ENCODE assay signal across 21 cellular contexts in genomic region chr7:138932870-138933269, GRCh38. TPM values are rescaled to one million over a fixed set of nuclear protein-coding genes. Genes with fewer than 3 reads are reported as not detected.
DNase-seq lines count a peak whose midpoint lies in the region; ATAC-seq, FAIRE-seq and TF ChIP-seq lines count a peak whose summit lies in the region.
"Had no signal": no experiment of that assay in that cellular context is flagged by ENCODE, and none has a peak within 500 bp of the region (broad histone marks: within the 10 kb centered on the region; RNA-seq: fewer than 3 reads in every experiment).

No MANE protein-coding gene starts in this region.

- TF ChIP-seq CTCF in H9 (conservative IDR thresholded peaks at IDR 0.05) (no peak), K562 (IDR thresholded peaks at IDR 0.05 in 2 of 3, conservative IDR thresholded peaks at IDR 0.05 in 1 of 3; ENCODE audit: insufficient read depth in 2 of 3, low read depth in 1 of 3, low read length in 3 of 3) (no peak), kidney (IDR thresholded peaks at IDR 0.05; ENCODE audit: borderline replicate concordance, extremely low read depth, insufficient read depth) (no peak), type B pancreatic cell (conservative IDR thresholded peaks at IDR 0.05) (no peak)

- FAIRE-seq in K562 (lab: Jason Lieb, UNC): peak; percentile 52
- FAIRE-seq in kidney (lab: Jason Lieb, UNC): no peak
- FAIRE-seq: GM12878, GM19239, H54, HepG2 had no signal

- no peak overlapping the region for H2BK15ac ChIP-seq in H9 (ENCODE audit: low read depth, low read length)

- no peak overlapping the region for H3T11ph ChIP-seq in H9 (ENCODE audit: low read length)

- H4K20me1 ChIP-seq in H9 (ENCODE audit: control insufficient read depth, insufficient read depth, insufficient read length): no peaks in the 10 kb centered on the region
- H4K20me1 ChIP-seq in K562 (replicated peaks; ENCODE audit: control insufficient read depth, insufficient read depth, low read length): no peaks in the 10 kb centered on the region
- H4K20me1 ChIP-seq: BLaER1 had no signal

- POLR2A ChIA-PET in K562 (lab: Yijun Ruan, JAX): interaction anchor here (0.6 kb wide), 1 partner anchor 573 kb away, joined by 3 read pairs; no protein-coding TSS in a partner anchor

- H3K79me2 ChIP-seq in H9 (ENCODE audit: insufficient read depth, low read length) (no peaks in the 10 kb centered on the region), K562 (ENCODE audit: control insufficient read depth, insufficient read depth, low read length) (no peaks in the 10 kb centered on the region)

- H3K79me1 ChIP-seq in H9 (ENCODE audit: insufficient read depth, low read depth, low read length, poor library complexity, severe bottlenecking): no peaks in the 10 kb centered on the region

- no CpG with 5 or more reads among the region's 12 CpGs for WGBS in H9 (ENCODE audit: extremely low coverage, insufficient read length, low lambda C conversion rate)
- WGBS in K562 (ENCODE audit: insufficient coverage, low coverage, missing lambda C conversion rate): under 1% methylated on average over 12 of the region's 12 CpGs

- no peak overlapping the region for H2BK120ac ChIP-seq in H9 (ENCODE audit: low read depth, low read length, poor library complexity, severe bottlenecking)

- no peak for TF ChIP-seq EP300 in K562 (IDR thresholded peaks at IDR 0.05; ENCODE audit: low read length)

- H3K4me2 ChIP-seq in H9 (ENCODE audit: insufficient read depth, insufficient read length, low read length) (no peak overlapping the region), K562 (ENCODE audit: insufficient read depth, low read length) (no peak overlapping the region)
- H3K4me2 ChIP-seq: BLaER1, GM23338 had no signal

- H2BK12ac ChIP-seq in H9 (ENCODE audit: insufficient read length, low read depth, low read length): no peak overlapping the region

- H3K36me3 Mint-ChIP-seq in H9 (ENCODE audit: insufficient read depth in 1 of 3, low read depth in 3 of 3): peaks cover 0 to 5% (median 5%) of the 10 kb centered on the region in 3 experiments; a peak in 5 of 7 replicates
- H3K36me3 Mint-ChIP-seq in type B pancreatic cell: peaks cover 14% of the 10 kb centered on the region
- H3K36me3 Mint-ChIP-seq: CD14-positive monocyte; CD4-positive, alpha-beta memory T cell had no signal

- H3K27me3 Mint-ChIP-seq in H9 (ENCODE audit: low read depth) (no peaks in the 10 kb centered on the region), type B pancreatic cell (no peaks in the 10 kb centered on the region)
- H3K27me3 Mint-ChIP-seq: IgD-negative memory B cell had no signal

- CTCF ChIA-PET in K562 (lab: Yijun Ruan, JAX; ENCODE audit: low intra/inter-chr PET ratio): no interaction called here

- no peak overlapping the region for H3K14ac ChIP-seq in H9 (ENCODE audit: insufficient read depth, low read length)

- no peak overlapping the region for H3K27ac ChIP-seq in H9 (ENCODE audit: insufficient read length, low read depth, low read length)
- no peak overlapping the region for H3K27ac ChIP-seq in K562 (ENCODE audit: extremely low read depth, low read depth, low read length)
- no peak overlapping the region for H3K27ac ChIP-seq in kidney (ENCODE audit: low read depth in 2 of 2, low read length in 2 of 2)
- H3K27ac ChIP-seq: BLaER1 had no signal

- H3K36me3 ChIP-seq in K562 (ENCODE audit: control insufficient read depth, insufficient read depth, low read length) (no peaks in the 10 kb centered on the region), kidney (ENCODE audit: control insufficient read depth in 1 of 2, insufficient read depth in 2 of 2, low read length in 2 of 2) (no peaks in the 10 kb centered on the region), HAP-1 (replicated peaks) (no peaks in the 10 kb centered on the region; the same call in 1 of the 2 replicates)

- H4K8ac ChIP-seq in H9 (replicated peaks; ENCODE audit: insufficient read length, low read depth, low read length): no peak overlapping the region

- H3K4ac ChIP-seq in H9 (ENCODE audit: low read depth, low read length): no peak overlapping the region

- H3K27ac Mint-ChIP-seq in H9 (peak overlapping the region in 2 of 3 experiments; percentile 11 to 58; a peak in 3 of 7 replicates), type B pancreatic cell (no peak overlapping the region)
- H3K27ac Mint-ChIP-seq: CD14-positive monocyte; CD4-positive, alpha-beta memory T cell; GM23338; IgD-negative memory B cell had no signal

- H3K23me2 ChIP-seq in H9 (ENCODE audit: insufficient read length, low read depth, low read length, poor library complexity, severe bottlenecking): no peaks in the 10 kb centered on the region

- intact Hi-C loops in K562 (cut with micrococcal nuclease): no loop called here
- intact Hi-C loops in kidney (cut with DNase I): no loop called here

- no peaks in the 10 kb centered on the region for H3K9me1 ChIP-seq in K562 (ENCODE audit: control insufficient read depth, insufficient read depth, low read length)

- no peak overlapping the region for H3K4me3 ChIP-seq in K562
- H3K4me3 ChIP-seq in kidney (ENCODE audit: low read length in 2 of 2): no peak overlapping the region
- H3K4me3 ChIP-seq in HAP-1: no peak overlapping the region
- H3K4me3 ChIP-seq: BLaER1, GM12878, GM23338 had no signal

- no peak overlapping the region for H3K9ac ChIP-seq in H9 (ENCODE audit: extremely low read depth, insufficient read length, low read length)
- H3K9ac ChIP-seq in K562 (ENCODE audit: insufficient read depth in 1 of 2, low read depth in 2 of 2, low read length in 2 of 2): no peak overlapping the region
- H3K9ac ChIP-seq in kidney (ENCODE audit: low read length in 2 of 2): no peak overlapping the region
- H3K9ac ChIP-seq: BLaER1 had no signal

- no peak for TF ChIP-seq POLR2A in K562 (conservative IDR thresholded peaks at IDR 0.05)

- H3K4me3 Mint-ChIP-seq in H9 (no peak overlapping the region), type B pancreatic cell (no peak overlapping the region)
- H3K4me3 Mint-ChIP-seq: CD14-positive monocyte; CD4-positive, alpha-beta memory T cell; GM23338; IgD-negative memory B cell had no signal

- no peak overlapping the region for H3K56ac ChIP-seq in H9 (ENCODE audit: insufficient read length, low read depth, low read length)

- no peak overlapping the region for H4K5ac ChIP-seq in H9 (ENCODE audit: insufficient read length, low read depth, low read length)

- H2AFZ ChIP-seq in H9 (ENCODE audit: low read length): no peak overlapping the region
- H2AFZ ChIP-seq in K562 (ENCODE audit: low read depth, low read length): no peak overlapping the region
- H2AFZ ChIP-seq: GM23338 had no signal

- DNase-seq in H9: no peak
- no peak for DNase-seq in K562 (ENCODE audit: extremely low read depth in 1 of 4, low spot score in 3 of 4)
- DNase-seq in kidney: peak; percentile 51
- peak; percentile 50 for DNase-seq in type B pancreatic cell (ENCODE audit: extremely low spot score, unreplicated experiment)
- DNase-seq in HAP-1 (ENCODE audit: low spot score in 2 of 2): no peak
- no peak for DNase-seq in activated CD4-positive, alpha-beta T cell treated with anti-CD3 and anti-CD28 coated beads for 1 hour
- DNase-seq: 8988T; CD4-positive, alpha-beta memory T cell; DMS 273 treated with DMSO at 0.1 percent for 48 hours; DMS53; DND-41; EL had no signal

- no peak for TF ChIP-seq RAD21 in K562 (CRISPR knock-in tag; conservative IDR thresholded peaks at IDR 0.05 in 1 of 2, IDR thresholded peaks at IDR 0.05 in 1 of 2)

- H3K9me3 Mint-ChIP-seq in H9: no peaks in the 10 kb centered on the region
- no peaks in the 10 kb centered on the region for H3K9me3 Mint-ChIP-seq in type B pancreatic cell
- H3K9me3 Mint-ChIP-seq: CD4-positive, alpha-beta memory T cell; GM23338; IgD-negative memory B cell had no signal

- H2BK20ac ChIP-seq in H9 (ENCODE audit: low read depth, low read length, poor library complexity, severe bottlenecking): no peak overlapping the region

- in situ Hi-C loops in K562 (cut with MboI) (no loop called here), HAP-1 (cut with MboI; ENCODE audit: low sequenced_read_pairs) (no loop called here)

- H3K4me1 Mint-ChIP-seq in H9 (peaks cover 18 to 21% of the 10 kb centered on the region in 2 experiments), type B pancreatic cell (ENCODE audit: unreplicated experiment) (peaks cover 36% of the 10 kb centered on the region)
- H3K4me1 Mint-ChIP-seq: CD14-positive monocyte; CD4-positive, alpha-beta memory T cell; IgD-negative memory B cell had no signal

- H3K27me3 ChIP-seq in H9 (ENCODE audit: insufficient read depth, low read length) (no peaks in the 10 kb centered on the region), K562 (ENCODE audit: control insufficient read depth in 2 of 2, insufficient read depth in 2 of 2, low read length in 2 of 2) (peaks cover 40 to 73% of the 10 kb centered on the region in 2 experiments), HAP-1 (ENCODE audit: low read depth) (no peaks in the 10 kb centered on the region)
- H3K27me3 ChIP-seq: BLaER1 had no signal

- H4K91ac ChIP-seq in H9 (ENCODE audit: insufficient read length, low read depth, low read length): no peak overlapping the region

- H2BK5ac ChIP-seq in H9 (ENCODE audit: insufficient read length, low read length): no peak overlapping the region

- H3K4me1 ChIP-seq in H9 (ENCODE audit: insufficient read depth, low read length): peaks cover 3% of the 10 kb centered on the region; the same call in 1 of the 2 replicates
- H3K4me1 ChIP-seq in K562 (replicated peaks in 1 of 2; ENCODE audit: control insufficient read depth in 2 of 2, insufficient read depth in 2 of 2, low read length in 2 of 2): 0 out of 5 replicates have a peak, but pooled peaks cover 0 to 5% of the 10 kb centered on the region in 2 experiments
- peaks cover 5 to 14% of the 10 kb centered on the region in 2 donors for H3K4me1 ChIP-seq in kidney (ENCODE audit: control insufficient read depth in 1 of 2, insufficient read depth in 1 of 2, low read depth in 1 of 2, low read length in 2 of 2)
- H3K4me1 ChIP-seq in HAP-1: peaks cover 13% of the 10 kb centered on the region
- H3K4me1 ChIP-seq: BLaER1 had no signal

- H2AK5ac ChIP-seq in H9 (ENCODE audit: insufficient read length, low read length): no peak overlapping the region

- BruUV-seq in K562 (replicated peaks; lab: Mats Ljungman, UMichigan): no TSS peak

- no peak overlapping the region for H3K23ac ChIP-seq in H9 (ENCODE audit: insufficient read length, low read depth, low read length)

- ATAC-seq in K562 (no peak), GM18858 (IDR thresholded peaks at IDR 0.05; ENCODE audit: unreplicated experiment) (no peak)
- ATAC-seq: GM12878, GM23338, HepG2 had no signal

- no peaks in the 10 kb centered on the region for H3K9me3 ChIP-seq in H9 (ENCODE audit: control insufficient read depth, low read depth, low read length)
- no peaks in the 10 kb centered on the region for H3K9me3 ChIP-seq in K562 (replicated peaks; ENCODE audit: control insufficient read depth, insufficient read depth, low read depth, low read length)
- no peaks in the 10 kb centered on the region for H3K9me3 ChIP-seq in kidney (ENCODE audit: control insufficient read depth in 1 of 2, low read length in 2 of 2)
- no peaks in the 10 kb centered on the region for H3K9me3 ChIP-seq in HAP-1

- H3K18ac ChIP-seq in H9 (ENCODE audit: insufficient read length, low read depth, low read length): no peak overlapping the region

RNA-seq across cellular contexts. Expression of gene KIAA1549, which starts 48.3 kb away (rescaled TPM):
- total RNA-seq in H9 (2021) (11.4 and 11.9 TPM in 2 replicates), K562 (2014; rRNA removed) (0.04 and 0.09 TPM in 2 replicates), K562 (2014; rRNA removed; fragmentation: Illumina TruSeq; extraction: Trizol) (0.07 and 0.10 TPM in 2 replicates), K562 (2015; rRNA removed; fragmentation: Illumina TruSeq; extraction: Trizol) (0.04 TPM in 2 replicates), K562 (2021) (0.25 and 0.29 TPM in 2 replicates), kidney (10.1 TPM), type B pancreatic cell (ENCODE audit: low replicate concordance) (14.0 and 24.4 TPM in 2 replicates)
- total RNA-seq in K562 (2011; cell fraction: chromatin; rRNA removed; ENCODE audit: low replicate concordance): 1.3 and 1.6 TPM in 2 replicates
- 0.53 and 0.67 TPM in 2 replicates for total RNA-seq in K562 (2011; cell fraction: nucleolus; rRNA removed)
- 0.88 and 1.8 TPM in 2 replicates for total RNA-seq in K562 (2011; cell fraction: nucleoplasm; rRNA removed)
- polyA plus RNA-seq in K562 (2011; rRNA removed) (0.17 and 0.24 TPM in 2 replicates), K562 (2014; fragmentation: Illumina TruSeq; extraction: Trizol) (0.16 and 0.24 TPM in 2 replicates), K562 (2014; fragmentation: Nextera tagmentation; extraction: Ambion mirVana) (under 1 TPM; 0.01 TPM), K562 (2014; rRNA removed) (0.04 and 0.05 TPM in 2 replicates), kidney (ENCODE audit: insufficient read depth, low read depth, low replicate concordance) (1.8 TPM)
- 0.27 and 0.29 TPM in 2 replicates for polyA plus RNA-seq in K562 (2011; cell fraction: cytosol; rRNA removed)
- 0.48 and 0.78 TPM in 2 replicates for polyA plus RNA-seq in K562 (2011; cell fraction: nucleus; rRNA removed)
- polyA plus RNA-seq in K562 (2012): 0.17 and 0.24 TPM in 2 replicates
- polyA minus RNA-seq in K562 (2011; rRNA and poly(A)+ RNA removed): 0.39 and 0.48 TPM in 2 replicates
- 0.10 and 0.55 TPM in 2 replicates for polyA minus RNA-seq in K562 (2011; cell fraction: cytosol; rRNA and poly(A)+ RNA removed)
- polyA minus RNA-seq in K562 (2011; cell fraction: nucleus; rRNA and poly(A)+ RNA removed): 0.67 TPM in 2 replicates
- polyA plus RNA-seq: IgD-negative memory B cell had no signal

Comparison
In these comparisons a context has a peak if more than half of its experiments do, and no peak if none do; other contexts are left out.
1. DNase-seq: peak in kidney (single experiment) and type B pancreatic cell (single experiment); none in H9 (single experiment), K562 (0 of 4), HAP-1 (0 of 2) and activated CD4-positive, alpha-beta T cell treated with anti-CD3 and anti-CD28 coated beads for 1 hour (single experiment).